Comparison of ENCODE assay signal across 29 cellular contexts in genomic region chr17:82058230-82058854, GRCh38. TPM values are rescaled to one million over a fixed set of nuclear protein-coding genes. Genes with fewer than 3 reads are reported as not detected.
A peak's percentile ranks its signal among the peaks of the same experiment; 100 is the strongest.
DNase-seq lines count a peak whose midpoint lies in the region; ATAC-seq, FAIRE-seq and TF ChIP-seq lines count a peak whose summit lies in the region.
"Had no signal": no experiment of that assay in that cellular context is flagged by ENCODE, and none has a peak within 500 bp of the region (broad histone marks: within the 10 kb centered on the region; RNA-seq: fewer than 3 reads in every experiment).

No MANE protein-coding gene starts in this region.

- no peak overlapping the region for H3K4me3 Mint-ChIP-seq in nephron progenitor cell
- H3K4me3 Mint-ChIP-seq: activated naive CD4-positive, alpha-beta T cell treated with anti-CD3 and anti-CD28 coated beads, Interleukin-2, amount 10 ng/mL, durations not matched to agents 7 days and 5 days; activated T-cell treated with anti-CD3 and anti-CD28 coated beads, Interleukin-2, amount 50 U/mL, for 4 hours; CD4-positive, alpha-beta memory T cell; dendritic cell treated with granulocyte-macrophage colony-stimulating factor and Interleukin-4, amounts not matched to agents 40 ng/mL and 50 ng/mL, for 4 days; stimulated activated naive CD8-positive, alpha-beta T cell treated with anti-CD3 and anti-CD28 coated beads, Interleukin-15, amount 100 ng/mL, for 72 hours had no signal

- H3K4me3 ChIP-seq in A549: no peak overlapping the region
- H3K4me3 ChIP-seq in DND-41 (ENCODE audit: low read depth in 1 of 2, low read length in 2 of 2): no peak overlapping the region
- H3K4me3 ChIP-seq: esophagus squamous epithelium, pancreas, tibial artery had no signal

- no peak overlapping the region for H2AFZ ChIP-seq in DND-41 (ENCODE audit: low read depth, low read length)

- POLR2A ChIA-PET in A549 (lab: Yijun Ruan, JAX) (interaction anchor here (2.8 kb wide), 1 partner anchor 21 kb away, joined by 10 read pairs; the partner anchor contains the start of gene DCXR), RWPE1 (lab: Yijun Ruan, JAX; ENCODE audit: low non-redundant PET) (no interaction called here)

- H3K4me1 Mint-ChIP-seq in nephron progenitor cell: peaks cover 3% of the 10 kb centered on the region

- TF ChIP-seq RAD21 in A549 (conservative IDR thresholded peaks at IDR 0.05 in 1 of 2, IDR thresholded peaks at IDR 0.05 in 1 of 2): no peak

- H4K20me1 ChIP-seq in DND-41 (ENCODE audit: insufficient read depth, low read length): peaks cover 68% of the 10 kb centered on the region

- TF ChIP-seq POLR2A in A549 (IDR thresholded peaks at IDR 0.05; ENCODE audit: low read length): no peak

- H3K9me3 ChIP-seq in A549 (no peaks in the 10 kb centered on the region), DND-41 (ENCODE audit: insufficient read depth, low read length, severe bottlenecking) (no peaks in the 10 kb centered on the region)
- H3K9me3 ChIP-seq: esophagus squamous epithelium, pancreas, tibial artery had no signal

- H3K27me3 ChIP-seq in DND-41 (ENCODE audit: insufficient read depth, low read length, poor library complexity): no peaks in the 10 kb centered on the region
- H3K27me3 ChIP-seq: esophagus squamous epithelium, pancreas, tibial artery had no signal

- TF ChIP-seq CTCF in A549 (IDR thresholded peaks at IDR 0.05): no peak
- no peak for TF ChIP-seq CTCF in DND-41 (IDR thresholded peaks at IDR 0.05; ENCODE audit: borderline replicate concordance, extremely low read depth, low read length, poor library complexity, severe bottlenecking)
- TF ChIP-seq CTCF in RWPE1 (conservative IDR thresholded peaks at IDR 0.05; ENCODE audit: low read depth): no peak
- no peak for TF ChIP-seq CTCF in nephron progenitor cell (IDR thresholded peaks at IDR 0.05)

- H3K27me3 Mint-ChIP-seq in nephron progenitor cell (ENCODE audit: low read depth, poor library complexity): no peaks in the 10 kb centered on the region
- H3K27me3 Mint-ChIP-seq: activated naive CD4-positive, alpha-beta T cell treated with anti-CD3 and anti-CD28 coated beads, Interleukin-2, amount 10 ng/mL, durations not matched to agents 7 days and 5 days; CD4-positive, alpha-beta memory T cell; dendritic cell treated with granulocyte-macrophage colony-stimulating factor and Interleukin-4, amounts not matched to agents 40 ng/mL and 50 ng/mL, for 4 days; naive thymus-derived CD8-positive, alpha-beta T cell; stimulated activated naive CD8-positive, alpha-beta T cell treated with anti-CD3 and anti-CD28 coated beads, Interleukin-15, amount 100 ng/mL, for 72 hours had no signal

- TF ChIP-seq EP300 in A549 (IDR thresholded peaks at IDR 0.05): no peak

- H3K4me1 ChIP-seq in A549: peaks cover 2% of the 10 kb centered on the region; the same call in 2 of the 3 replicates
- H3K4me1 ChIP-seq in DND-41 (ENCODE audit: insufficient read depth, low read length): peaks cover 32% of the 10 kb centered on the region
- H3K4me1 ChIP-seq: pancreas had no signal

- ATAC-seq in A549 (peak; percentile 4 to 8; a peak in 2 of 6 replicates), DND-41 (ENCODE audit: insufficient read depth, low read depth) (no peak), GM21526 (IDR thresholded peaks at IDR 0.05; ENCODE audit: low FRiP score, unreplicated experiment) (no peak), HG03139 (IDR thresholded peaks at IDR 0.05; ENCODE audit: unreplicated experiment) (no peak)
- ATAC-seq: activated T-cell treated with anti-CD3 and anti-CD28 coated beads, Interleukin-2, amount 50 U/mL, for 4 hours; naive thymus-derived CD8-positive, alpha-beta T cell; stimulated activated naive CD8-positive, alpha-beta T cell treated with anti-CD3 and anti-CD28 coated beads, Interleukin-15, amount 100 ng/mL, for 72 hours had no signal

- no peaks in the 10 kb centered on the region for H3K36me3 Mint-ChIP-seq in nephron progenitor cell (ENCODE audit: low read depth)

- no peak for FAIRE-seq in A549 (lab: Jason Lieb, UNC)
- FAIRE-seq: frontal cortex, pancreas had no signal

- H3K4me2 ChIP-seq in A549 (no peak overlapping the region), DND-41 (ENCODE audit: insufficient read depth, low read length) (no peak overlapping the region)

- no peaks in the 10 kb centered on the region for H3K9me3 Mint-ChIP-seq in nephron progenitor cell
- H3K9me3 Mint-ChIP-seq: activated naive CD4-positive, alpha-beta T cell treated with anti-CD3 and anti-CD28 coated beads, Interleukin-2, amount 10 ng/mL, durations not matched to agents 7 days and 5 days; activated T-cell treated with anti-CD3 and anti-CD28 coated beads, Interleukin-2, amount 50 U/mL, for 4 hours; dendritic cell treated with granulocyte-macrophage colony-stimulating factor and Interleukin-4, amounts not matched to agents 40 ng/mL and 50 ng/mL, for 4 days; naive thymus-derived CD8-positive, alpha-beta T cell; stimulated activated naive CD8-positive, alpha-beta T cell treated with anti-CD3 and anti-CD28 coated beads, Interleukin-15, amount 100 ng/mL, for 72 hours had no signal

- CTCF ChIA-PET in A549 (lab: Yijun Ruan, JAX) (interaction anchor here (0.9 to 21.7 kb wide), 3 partner anchors 10 to 28 kb away, joined by 3 to 191 read pairs (median 4); partner anchors contain the start of genes DCXR and RAC3), RWPE1 (lab: Yijun Ruan, JAX) (no interaction called here)

- peak overlapping the region; percentile 36 for H3K27ac Mint-ChIP-seq in nephron progenitor cell
- H3K27ac Mint-ChIP-seq: activated naive CD4-positive, alpha-beta T cell treated with anti-CD3 and anti-CD28 coated beads, Interleukin-2, amount 10 ng/mL, durations not matched to agents 7 days and 5 days; dendritic cell treated with granulocyte-macrophage colony-stimulating factor and Interleukin-4, amounts not matched to agents 40 ng/mL and 50 ng/mL, for 4 days had no signal

- H3K79me2 ChIP-seq in DND-41 (ENCODE audit: insufficient read depth, low read length): peaks cover 19% of the 10 kb centered on the region

- H3K36me3 ChIP-seq in DND-41 (ENCODE audit: insufficient read depth, low read length): peaks cover 98% of the 10 kb centered on the region

- no peak overlapping the region for H3K27ac ChIP-seq in A549
- no peak overlapping the region for H3K27ac ChIP-seq in DND-41 (ENCODE audit: low read length)
- H3K27ac ChIP-seq in RWPE1: peak overlapping the region; percentile 79
- H3K27ac ChIP-seq: esophagus squamous epithelium, pancreas, tibial artery had no signal

- WGBS in A549 (ENCODE audit: missing lambda C conversion rate): 82% methylated on average over 17 of the region's 17 CpGs

- no peak for DNase-seq in A549 (ENCODE audit: low read depth in 1 of 2, low spot score in 1 of 2)
- peak; percentile 8 for DNase-seq in DND-41
- DNase-seq in RWPE1 (ENCODE audit: low spot score): no peak
- DNase-seq in nephron progenitor cell: no peak
- DNase-seq in NCI-H187 treated with DMSO at 0.1 percent for 48 hours (lab: John Stamatoyannopoulos, UW): no peak
- DNase-seq: activated CD4-positive, alpha-beta T cell treated with anti-CD3 and anti-CD28 coated beads for 1 hour; activated CD8-positive, alpha-beta memory T cell treated with anti-CD3 and anti-CD28 coated beads for 24 hours; activated naive CD4-positive, alpha-beta T cell treated with anti-CD3 and anti-CD28 coated beads, Interleukin-2, amount 10 ng/mL, durations not matched to agents 7 days and 5 days; activated T-cell treated with anti-CD3 and anti-CD28 coated beads, Interleukin-2, amount 50 U/mL, for 4 hours; CD4-positive, alpha-beta memory T cell; DMS153; esophagus squamous epithelium; GDM1; H7; hippocampal formation; midbrain; NCI-H1048; NCI-H1930; NCI-H82; OCI-M1; SHP77 treated with DMSO at 0.1 percent for 48 hours; stimulated activated naive CD8-positive, alpha-beta T cell treated with anti-CD3 and anti-CD28 coated beads, Interleukin-15, amount 100 ng/mL, for 72 hours; tibial artery had no signal

- H3K9ac ChIP-seq in DND-41 (ENCODE audit: low read depth, low read length): no peak overlapping the region

TF ChIP-seq in A549, 52 proteins besides CTCF, POLR2A, EP300 and RAD21 (continues in another document):
- no peak for TF ChIP-seq SREBF2 (IDR thresholded peaks at IDR 0.05)

RNA-seq across cellular contexts. Expression of gene GPS1, which starts 6.6 kb away (rescaled TPM):
- polyA plus RNA-seq in A549 (2011; rRNA removed): 89.4 and 93.8 TPM in 2 replicates
- polyA plus RNA-seq in A549 (2012; cell fraction: cytosol; rRNA removed): 230 and 300 TPM in 2 replicates
- 472 and 641 TPM in 2 replicates for polyA plus RNA-seq in A549 (2012; cell fraction: nucleus; rRNA removed)
- polyA plus RNA-seq in A549 (2017; fragmentation: RNase III; extraction: RNeasy Plus Mini Kit Qiagen cat#74134 plus additional on column Dnase treatment): 122 to 130 TPM (median 126 TPM) in 3 replicates
- polyA minus RNA-seq in A549 (2011; rRNA and poly(A)+ RNA removed): 125 and 162 TPM in 2 replicates

RNA-seq across cellular contexts. Expression of gene RFNG, which starts 6.7 kb away (rescaled TPM):
- 8.4 and 8.9 TPM in 2 replicates for polyA plus RNA-seq in A549 (2011; rRNA removed)
- 18.8 and 28.0 TPM in 2 replicates for polyA plus RNA-seq in A549 (2012; cell fraction: cytosol; rRNA removed)
- polyA plus RNA-seq in A549 (2012; cell fraction: nucleus; rRNA removed): 72.7 and 93.7 TPM in 2 replicates
- polyA plus RNA-seq in A549 (2017; fragmentation: RNase III; extraction: RNeasy Plus Mini Kit Qiagen cat#74134 plus additional on column Dnase treatment): 21.3 to 31.5 TPM (median 25.7 TPM) in 3 replicates
- polyA minus RNA-seq in A549 (2011; rRNA and poly(A)+ RNA removed): 16.0 and 17.5 TPM in 2 replicates

RNA-seq across cellular contexts. Expression of gene DUS1L, which starts 7.3 kb away (rescaled TPM):
- polyA plus RNA-seq in A549 (2011; rRNA removed) (48.1 and 59.5 TPM in 2 replicates), A549 (2017; fragmentation: RNase III; extraction: RNeasy Plus Mini Kit Qiagen cat#74134 plus additional on column Dnase treatment) (81.5 to 84.8 TPM (median 83.6 TPM) in 3 replicates)
- 169 and 171 TPM in 2 replicates for polyA plus RNA-seq in A549 (2012; cell fraction: cytosol; rRNA removed)
- polyA plus RNA-seq in A549 (2012; cell fraction: nucleus; rRNA removed): 577 and 749 TPM in 2 replicates
- 25.8 and 30.8 TPM in 2 replicates for polyA minus RNA-seq in A549 (2011; rRNA and poly(A)+ RNA removed)

RNA-seq across cellular contexts. Expression of gene DCXR, which starts 20.8 kb away (rescaled TPM):
- polyA plus RNA-seq in A549 (2011; rRNA removed): 39.3 and 48.3 TPM in 2 replicates
- polyA plus RNA-seq in A549 (2012; cell fraction: cytosol; rRNA removed): 188 and 204 TPM in 2 replicates
- 208 and 243 TPM in 2 replicates for polyA plus RNA-seq in A549 (2012; cell fraction: nucleus; rRNA removed)
- polyA plus RNA-seq in A549 (2017; fragmentation: RNase III; extraction: RNeasy Plus Mini Kit Qiagen cat#74134 plus additional on column Dnase treatment): 62.0 to 70.7 TPM (median 69.6 TPM) in 3 replicates
- 46.9 and 54.2 TPM in 2 replicates for polyA minus RNA-seq in A549 (2011; rRNA and poly(A)+ RNA removed)

RNA-seq across cellular contexts. Expression of gene RAC3, which starts 26.9 kb away (rescaled TPM):
- polyA plus RNA-seq in A549 (2011; rRNA removed) (9.9 and 11.9 TPM in 2 replicates), A549 (2017; fragmentation: RNase III; extraction: RNeasy Plus Mini Kit Qiagen cat#74134 plus additional on column Dnase treatment) (19.9 to 21.0 TPM (median 20.4 TPM) in 3 replicates)
- polyA plus RNA-seq in A549 (2012; cell fraction: cytosol; rRNA removed): 53.3 and 57.6 TPM in 2 replicates
- 101 and 106 TPM in 2 replicates for polyA plus RNA-seq in A549 (2012; cell fraction: nucleus; rRNA removed)
- polyA minus RNA-seq in A549 (2011; rRNA and poly(A)+ RNA removed): 8.4 and 9.7 TPM in 2 replicates
- polyA plus RNA-seq: naive thymus-derived CD8-positive, alpha-beta T cell had no signal

Comparison
In these comparisons a context has a peak if more than half of its experiments do, and no peak if none do; other contexts are left out.
1. ATAC-seq: peak in A549 (2 of 2); none in DND-41 (single experiment), GM21526 (single experiment) and HG03139 (single experiment).